ENCODE assay signal across 8 cellular contexts in genomic region chr16:63361032-63361624, GRCh38.
A peak's percentile ranks its signal among the peaks of the same experiment; 100 is the strongest.
DNase-seq lines count a peak whose midpoint lies in the region; ATAC-seq and TF ChIP-seq lines count a peak whose summit lies in the region.

No MANE protein-coding gene starts in this region.

- no peak overlapping the region for H3K4me3 Mint-ChIP-seq in natural killer cell treated with Interleukin-12 subunit alpha and Interleukin-12 subunit beta and Interleukin-15 and Interleukin-18, amount 100 ng/mL, for 72 hours

- peak; percentile 53 for DNase-seq in Ammon's horn (ENCODE audit: low spot score)
- peak; percentile 46 for DNase-seq in NCI-H526 treated with DMSO at 0.1 percent for 48 hours (lab: John Stamatoyannopoulos, UW)
- DNase-seq in cardiac fibroblast (ENCODE audit: low read depth in 2 of 2): peak; percentile 72 to 76
- peak; percentile 33 for DNase-seq in midbrain (lab: John Stamatoyannopoulos, UW)
- no peak for DNase-seq in natural killer cell treated with Interleukin-12 subunit alpha and Interleukin-12 subunit beta and Interleukin-15 and Interleukin-18, amount 100 ng/mL, for 72 hours (ENCODE audit: low spot score)

- TF ChIP-seq CTCF in cardiac fibroblast (IDR thresholded peaks at IDR 0.05; ENCODE audit: low read depth, low read length): peak; percentile 84

- H3K4me1 Mint-ChIP-seq in natural killer cell treated with Interleukin-12 subunit alpha and Interleukin-12 subunit beta and Interleukin-15 and Interleukin-18, amount 100 ng/mL, for 72 hours (ENCODE audit: low read depth in 2 of 2): no peaks in the 10 kb centered on the region

- no peak overlapping the region for H3K27ac Mint-ChIP-seq in natural killer cell treated with Interleukin-12 subunit alpha and Interleukin-12 subunit beta and Interleukin-15 and Interleukin-18, amount 100 ng/mL, for 72 hours

- H3K4me3 ChIP-seq in cardiac fibroblast (replicated peaks in 1 of 2; ENCODE audit: low read depth in 2 of 2, low read length in 2 of 2): no peak overlapping the region

- H3K36me3 Mint-ChIP-seq in natural killer cell treated with Interleukin-12 subunit alpha and Interleukin-12 subunit beta and Interleukin-15 and Interleukin-18, amount 100 ng/mL, for 72 hours: no peaks in the 10 kb centered on the region

- peak; percentile 90 for ATAC-seq in GM18858 (IDR thresholded peaks at IDR 0.05; ENCODE audit: unreplicated experiment)
- ATAC-seq in HG03139 (IDR thresholded peaks at IDR 0.05; ENCODE audit: unreplicated experiment): peak; percentile 65
- ATAC-seq in GM19324 (IDR thresholded peaks at IDR 0.05; ENCODE audit: low FRiP score, unreplicated experiment): no peak
- no peak for ATAC-seq in natural killer cell treated with Interleukin-12 subunit alpha and Interleukin-12 subunit beta and Interleukin-15 and Interleukin-18, amount 100 ng/mL, for 72 hours

- no peaks in the 10 kb centered on the region for H3K27me3 Mint-ChIP-seq in natural killer cell treated with Interleukin-12 subunit alpha and Interleukin-12 subunit beta and Interleukin-15 and Interleukin-18, amount 100 ng/mL, for 72 hours

- peaks cover 6% of the 10 kb centered on the region for H3K9me3 Mint-ChIP-seq in natural killer cell treated with Interleukin-12 subunit alpha and Interleukin-12 subunit beta and Interleukin-15 and Interleukin-18, amount 100 ng/mL, for 72 hours

Comparison
In these comparisons a context has a peak if more than half of its experiments do, and no peak if none do; other contexts are left out.
1. ATAC-seq: peak in GM18858 (single experiment) and HG03139 (single experiment); none in GM19324 (single experiment) and natural killer cell treated with Interleukin-12 subunit alpha and Interleukin-12 subunit beta and Interleukin-15 and Interleukin-18, amount 100 ng/mL, for 72 hours (0 of 2).